ENCODE assay signal across 2 cellular contexts in the genomic region with DNA sequence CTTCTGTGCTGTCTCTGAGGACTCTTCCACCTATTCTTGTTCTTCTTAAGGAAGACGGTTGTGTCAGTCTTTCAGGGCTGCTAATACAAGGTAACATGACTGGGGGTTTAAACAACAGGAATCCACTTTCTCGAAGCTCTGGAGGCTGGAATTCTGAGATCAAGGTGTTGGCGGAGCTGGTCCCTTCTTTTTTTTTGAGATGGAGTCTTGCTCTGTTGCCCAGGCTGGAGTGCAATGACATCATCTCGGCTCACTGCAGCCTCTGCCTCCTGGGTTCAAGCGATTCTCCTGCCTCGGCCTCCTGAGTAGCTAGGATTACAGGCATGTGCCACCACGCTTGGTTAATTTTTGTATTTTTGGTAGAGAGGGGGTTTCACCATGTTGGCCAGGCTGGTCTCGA.
TF ChIP-seq lines count a peak whose summit lies in the region.
"Not testable (repeated sequence)": the region's sequence is repeated elsewhere in the genome, so short reads cannot be mapped to it uniquely, and the experiment has no call there.

No MANE protein-coding gene starts in this region.

TF ChIP-seq in K562, 482 proteins besides CTCF, POLR2A, EP300 and RAD21:
- not testable (repeated sequence) for TF ChIP-seq NR2C2 (CRISPR knock-in tag; IDR thresholded peaks at IDR 0.05)
- 0 out of 2 replicates have a peak, but pooled peaks have one; percentile 30 for TF ChIP-seq NR2C2 (tag; IDR thresholded peaks at IDR 0.05)

TF ChIP-seq in HepG2, 621 proteins besides CTCF, POLR2A, EP300 and RAD21:
- TF ChIP-seq GATAD2A (CRISPR knock-in tag; IDR thresholded peaks at IDR 0.05) = peak; percentile 0; the same call in 1 of the 2 replicates
- 0 out of 2 replicates have a peak, but pooled peaks have one; percentile 2 for TF ChIP-seq ZNF746 (CRISPR knock-in tag; IDR thresholded peaks at IDR 0.05)
- 0 out of 2 replicates have a peak, but pooled peaks have one; percentile 56 for TF ChIP-seq ARNT2 (CRISPR knock-in tag; IDR thresholded peaks at IDR 0.05; ENCODE audit: low read depth)
- TF ChIP-seq, protein P1, sequence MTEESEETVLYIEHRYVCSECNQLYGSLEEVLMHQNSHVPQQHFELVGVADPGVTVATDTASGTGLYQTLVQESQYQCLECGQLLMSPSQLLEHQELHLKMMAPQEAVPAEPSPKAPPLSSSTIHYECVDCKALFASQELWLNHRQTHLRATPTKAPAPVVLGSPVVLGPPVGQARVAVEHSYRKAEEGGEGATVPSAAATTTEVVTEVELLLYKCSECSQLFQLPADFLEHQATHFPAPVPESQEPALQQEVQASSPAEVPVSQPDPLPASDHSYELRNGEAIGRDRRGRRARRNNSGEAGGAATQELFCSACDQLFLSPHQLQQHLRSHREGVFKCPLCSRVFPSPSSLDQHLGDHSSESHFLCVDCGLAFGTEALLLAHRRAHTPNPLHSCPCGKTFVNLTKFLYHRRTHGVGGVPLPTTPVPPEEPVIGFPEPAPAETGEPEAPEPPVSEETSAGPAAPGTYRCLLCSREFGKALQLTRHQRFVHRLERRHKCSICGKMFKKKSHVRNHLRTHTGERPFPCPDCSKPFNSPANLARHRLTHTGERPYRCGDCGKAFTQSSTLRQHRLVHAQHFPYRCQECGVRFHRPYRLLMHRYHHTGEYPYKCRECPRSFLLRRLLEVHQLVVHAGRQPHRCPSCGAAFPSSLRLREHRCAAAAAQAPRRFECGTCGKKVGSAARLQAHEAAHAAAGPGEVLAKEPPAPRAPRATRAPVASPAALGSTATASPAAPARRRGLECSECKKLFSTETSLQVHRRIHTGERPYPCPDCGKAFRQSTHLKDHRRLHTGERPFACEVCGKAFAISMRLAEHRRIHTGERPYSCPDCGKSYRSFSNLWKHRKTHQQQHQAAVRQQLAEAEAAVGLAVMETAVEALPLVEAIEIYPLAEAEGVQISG (CRISPR knock-in tag; IDR thresholded peaks at IDR 0.05) = 0 out of 2 replicates have a peak, but pooled peaks have one; percentile 10
- TF ChIP-seq E2F2 (CRISPR knock-in tag; IDR thresholded peaks at IDR 0.05; ENCODE audit: borderline replicate concordance) = 0 out of 2 replicates have a peak, but pooled peaks have one; percentile 14
- peak; percentile 56 for TF ChIP-seq ZNF770 (CRISPR knock-in tag; IDR thresholded peaks at IDR 0.05)
- peak; percentile 82 for TF ChIP-seq ZNF121 (CRISPR knock-in tag; IDR thresholded peaks at IDR 0.05)
- TF ChIP-seq TARDBP (CRISPR knock-in tag; IDR thresholded peaks at IDR 0.05) = 0 out of 2 replicates have a peak, but pooled peaks have one; percentile 5
- 0 out of 2 replicates have a peak, but pooled peaks have one; percentile 12 for TF ChIP-seq MEF2D (CRISPR knock-in tag; IDR thresholded peaks at IDR 0.05)
- peak; percentile 40; the same call in 1 of the 2 replicates for TF ChIP-seq ZNF143 (CRISPR knock-in tag; IDR thresholded peaks at IDR 0.05)
- TF ChIP-seq THAP11 (CRISPR knock-in tag; IDR thresholded peaks at IDR 0.05) = 0 out of 2 replicates have a peak, but pooled peaks have one; percentile 2
- 0 out of 2 replicates have a peak, but pooled peaks have one; percentile 73 for TF ChIP-seq ZNF567 (CRISPR knock-in tag; IDR thresholded peaks at IDR 0.05; ENCODE audit: borderline replicate concordance)
- 0 out of 2 replicates have a peak, but pooled peaks have one; percentile 2 for TF ChIP-seq SOX5 (CRISPR knock-in tag; IDR thresholded peaks at IDR 0.05; ENCODE audit: borderline replicate concordance)
- TF ChIP-seq ZKSCAN8 (CRISPR knock-in tag; IDR thresholded peaks at IDR 0.05; ENCODE audit: borderline replicate concordance) = 0 out of 2 replicates have a peak, but pooled peaks have one; percentile 13
